In the genomic region with DNA sequence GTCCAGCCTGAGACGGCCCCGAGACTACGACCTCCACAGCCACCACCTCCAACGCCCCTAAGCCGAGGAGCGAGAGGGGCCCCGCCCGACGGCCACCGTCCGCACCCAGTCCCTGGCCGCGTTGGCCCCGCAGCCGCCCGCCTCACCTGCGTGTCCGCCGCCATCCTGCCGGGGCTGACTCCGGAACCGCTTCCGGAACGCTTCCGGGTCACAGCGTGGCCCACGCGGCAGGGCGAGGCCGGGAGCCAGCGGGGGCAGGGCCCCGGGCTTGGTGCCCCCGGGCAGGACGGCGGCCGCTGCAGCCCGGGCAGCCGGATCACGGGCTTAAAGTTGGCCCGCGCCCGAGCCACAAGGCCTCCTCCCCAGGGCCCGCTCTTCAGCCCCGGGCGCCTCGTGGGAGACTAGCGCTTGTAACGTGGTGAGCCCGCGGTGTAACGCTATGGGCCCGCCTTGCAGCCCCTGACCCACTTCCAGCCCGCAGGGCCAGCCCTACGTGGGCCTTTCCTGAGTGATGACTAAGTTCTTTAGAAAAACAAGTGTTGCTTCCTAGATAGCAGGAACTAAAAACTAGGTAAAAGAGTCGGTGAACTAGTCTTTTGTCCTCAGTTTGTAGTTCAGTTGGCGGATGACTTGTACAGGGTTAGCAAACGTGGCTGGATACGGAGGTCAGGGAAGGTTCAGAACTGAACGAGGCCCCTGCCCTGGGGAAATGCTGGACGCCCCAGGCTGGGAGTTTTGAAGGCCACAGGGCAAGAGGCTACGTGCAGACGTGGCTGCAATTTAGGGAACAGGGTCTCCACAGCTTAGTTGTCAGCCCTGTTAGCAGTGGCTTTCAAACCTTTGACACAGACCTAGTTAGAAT, we compare ENCODE assay signal across 8 cellular contexts. TPM values are rescaled to one million over a fixed set of nuclear protein-coding genes. Genes with fewer than 3 reads are reported as not detected.
DNase-seq lines count a peak whose midpoint lies in the region; ATAC-seq, FAIRE-seq and TF ChIP-seq lines count a peak whose summit lies in the region.

A gene with protein sequence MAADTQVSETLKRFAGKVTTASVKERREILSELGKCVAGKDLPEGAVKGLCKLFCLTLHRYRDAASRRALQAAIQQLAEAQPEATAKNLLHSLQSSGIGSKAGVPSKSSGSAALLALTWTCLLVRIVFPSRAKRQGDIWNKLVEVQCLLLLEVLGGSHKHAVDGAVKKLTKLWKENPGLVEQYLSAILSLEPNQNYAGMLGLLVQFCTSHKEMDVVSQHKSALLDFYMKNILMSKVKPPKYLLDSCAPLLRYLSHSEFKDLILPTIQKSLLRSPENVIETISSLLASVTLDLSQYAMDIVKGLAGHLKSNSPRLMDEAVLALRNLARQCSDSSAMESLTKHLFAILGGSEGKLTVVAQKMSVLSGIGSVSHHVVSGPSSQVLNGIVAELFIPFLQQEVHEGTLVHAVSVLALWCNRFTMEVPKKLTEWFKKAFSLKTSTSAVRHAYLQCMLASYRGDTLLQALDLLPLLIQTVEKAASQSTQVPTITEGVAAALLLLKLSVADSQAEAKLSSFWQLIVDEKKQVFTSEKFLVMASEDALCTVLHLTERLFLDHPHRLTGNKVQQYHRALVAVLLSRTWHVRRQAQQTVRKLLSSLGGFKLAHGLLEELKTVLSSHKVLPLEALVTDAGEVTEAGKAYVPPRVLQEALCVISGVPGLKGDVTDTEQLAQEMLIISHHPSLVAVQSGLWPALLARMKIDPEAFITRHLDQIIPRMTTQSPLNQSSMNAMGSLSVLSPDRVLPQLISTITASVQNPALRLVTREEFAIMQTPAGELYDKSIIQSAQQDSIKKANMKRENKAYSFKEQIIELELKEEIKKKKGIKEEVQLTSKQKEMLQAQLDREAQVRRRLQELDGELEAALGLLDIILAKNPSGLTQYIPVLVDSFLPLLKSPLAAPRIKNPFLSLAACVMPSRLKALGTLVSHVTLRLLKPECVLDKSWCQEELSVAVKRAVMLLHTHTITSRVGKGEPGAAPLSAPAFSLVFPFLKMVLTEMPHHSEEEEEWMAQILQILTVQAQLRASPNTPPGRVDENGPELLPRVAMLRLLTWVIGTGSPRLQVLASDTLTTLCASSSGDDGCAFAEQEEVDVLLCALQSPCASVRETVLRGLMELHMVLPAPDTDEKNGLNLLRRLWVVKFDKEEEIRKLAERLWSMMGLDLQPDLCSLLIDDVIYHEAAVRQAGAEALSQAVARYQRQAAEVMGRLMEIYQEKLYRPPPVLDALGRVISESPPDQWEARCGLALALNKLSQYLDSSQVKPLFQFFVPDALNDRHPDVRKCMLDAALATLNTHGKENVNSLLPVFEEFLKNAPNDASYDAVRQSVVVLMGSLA (N-terminal part only) (minus strand): TSS at position 182 of the 862 bp plus-strand sequence. CDS start 18 bp downstream, at position 164.

- no peak for TF ChIP-seq CTCF in GM12864 (IDR thresholded peaks at IDR 0.05; ENCODE audit: low read depth, low read length, missing control alignments)
- no peak for TF ChIP-seq CTCF in astrocyte (IDR thresholded peaks at IDR 0.05; ENCODE audit: insufficient read depth, low read depth, low read length)
- TF ChIP-seq CTCF in hepatocyte (IDR thresholded peaks at IDR 0.05; ENCODE audit: poor library complexity) = no peak
- no peak for TF ChIP-seq CTCF in retinal pigment epithelial cell (conservative IDR thresholded peaks at IDR 0.05; ENCODE audit: low read depth, low read length)

- peak within 1 kb of the TSS; percentile 85 for H3K9ac ChIP-seq in astrocyte (ENCODE audit: low read length)

- DNase-seq in GM12864 (ENCODE audit: low read depth) (no peak), NCI-H1105 treated with DMSO at 0.1 percent for 48 hours (lab: John Stamatoyannopoulos, UW) (peak; percentile 52), T-helper 9 cell (peak; percentile 86), astrocyte (ENCODE audit: low read depth) (peak; percentile 79), hepatocyte (ENCODE audit: low spot score) (peak; percentile 90), retinal pigment epithelial cell (ENCODE audit: low read depth) (peak; percentile 44), cortex of kidney (lab: John Stamatoyannopoulos, UW) (no peak)

- ATAC-seq in HG02571 (IDR thresholded peaks at IDR 0.05; ENCODE audit: unreplicated experiment) = peak; percentile 69

- no peaks in the 10 kb centered on the region for H3K27me3 Mint-ChIP-seq in astrocyte (ENCODE audit: low read depth, unreplicated experiment)

- H3K4me1 ChIP-seq in astrocyte (ENCODE audit: insufficient read depth, low read length) (peaks cover 32% of the 10 kb centered on the region), hepatocyte (ENCODE audit: insufficient read depth) (peaks cover 28% of the 10 kb centered on the region)

- H3K9me3 ChIP-seq in astrocyte (ENCODE audit: insufficient read depth, low read depth, low read length) (no peaks in the 10 kb centered on the region), hepatocyte (ENCODE audit: low read depth) (no peaks in the 10 kb centered on the region)

- peak within 1 kb of the TSS; percentile 50 for H2AFZ ChIP-seq in astrocyte (ENCODE audit: low read depth, low read length)
- H2AFZ ChIP-seq in hepatocyte = peak within 1 kb of the TSS; percentile 27

- peak within 1 kb of the TSS; percentile 94 for H3K4me2 ChIP-seq in astrocyte (ENCODE audit: low read length)
- H3K4me2 ChIP-seq in hepatocyte = peak within 1 kb of the TSS; percentile 79

- H4K20me1 ChIP-seq in astrocyte (ENCODE audit: insufficient read depth, low read length) (peaks cover 57% of the 10 kb centered on the region), hepatocyte (ENCODE audit: insufficient read depth, poor library complexity, severe bottlenecking) (peaks cover 36% of the 10 kb centered on the region)

- no peaks in the 10 kb centered on the region for H3K9me3 Mint-ChIP-seq in astrocyte (ENCODE audit: unreplicated experiment)

- H3K27ac ChIP-seq in astrocyte (ENCODE audit: low read depth, low read length) (peak within 1 kb of the TSS; percentile 86), hepatocyte (peak within 1 kb of the TSS; percentile 94)

- no peak for FAIRE-seq in astrocyte (lab: Jason Lieb, UNC)

- H3K36me3 Mint-ChIP-seq in astrocyte (ENCODE audit: low read depth, unreplicated experiment) = peaks cover 9% of the 10 kb centered on the region

- peaks cover 41% of the 10 kb centered on the region for H3K4me1 Mint-ChIP-seq in astrocyte (ENCODE audit: low read depth, unreplicated experiment)

- H3K27me3 ChIP-seq in astrocyte (ENCODE audit: insufficient read depth, low read length) = no peaks in the 10 kb centered on the region
- H3K27me3 ChIP-seq in hepatocyte = no peaks in the 10 kb centered on the region

- peak within 1 kb of the TSS; percentile 96 for H3K27ac Mint-ChIP-seq in astrocyte (ENCODE audit: unreplicated experiment)

- H3K4me3 ChIP-seq in GM12864 (ENCODE audit: low read depth, low read length) (peak within 1 kb of the TSS; percentile 80), astrocyte (ENCODE audit: insufficient read depth, low read depth, low read length) (peak within 1 kb of the TSS; percentile 78), hepatocyte (peak within 1 kb of the TSS; percentile 56), retinal pigment epithelial cell (ENCODE audit: low read length) (peak within 1 kb of the TSS; percentile 71)

- H3K36me3 ChIP-seq in astrocyte (ENCODE audit: insufficient read depth, low read length) (peaks cover 50% of the 10 kb centered on the region), hepatocyte (replicated peaks; ENCODE audit: insufficient read depth, low read depth) (peaks cover 2% of the 10 kb centered on the region)

- WGBS in hepatocyte (ENCODE audit: low lambda C conversion rate, missing lambda C conversion rate) = 3% methylated on average over 58 of the region's 62 CpGs

- H3K4me3 Mint-ChIP-seq in astrocyte (ENCODE audit: unreplicated experiment) = peak within 1 kb of the TSS; percentile 89

- H3K9me2 ChIP-seq in hepatocyte (replicated peaks; ENCODE audit: insufficient read depth) = no peaks in the 10 kb centered on the region

- H3K79me2 ChIP-seq in astrocyte (ENCODE audit: insufficient read depth, low read length) (peaks cover 89% of the 10 kb centered on the region), hepatocyte (peaks cover 77% of the 10 kb centered on the region)

RNA-seq across cellular contexts. Expression of the gene that starts here (rescaled TPM):
- total RNA-seq in astrocyte (95.5 and 123 TPM in 2 replicates), hepatocyte (37.4 and 197 TPM in 2 replicates)
- 27.6 and 28.2 TPM in 2 replicates for polyA plus RNA-seq in hepatocyte

Comparison
In these comparisons a context has a peak if more than half of its experiments do, and no peak if none do; other contexts are left out.
1. DNase-seq: peak in NCI-H1105 treated with DMSO at 0.1 percent for 48 hours (single experiment), T-helper 9 cell (single experiment), astrocyte (single experiment), hepatocyte (single experiment) and retinal pigment epithelial cell (single experiment); none in GM12864 (single experiment) and cortex of kidney (single experiment).
2. Peak in every context shown above with its lines, with median percentiles within 50 percentile points of each other: H3K4me3 ChIP-seq.